In the genomic region with DNA sequence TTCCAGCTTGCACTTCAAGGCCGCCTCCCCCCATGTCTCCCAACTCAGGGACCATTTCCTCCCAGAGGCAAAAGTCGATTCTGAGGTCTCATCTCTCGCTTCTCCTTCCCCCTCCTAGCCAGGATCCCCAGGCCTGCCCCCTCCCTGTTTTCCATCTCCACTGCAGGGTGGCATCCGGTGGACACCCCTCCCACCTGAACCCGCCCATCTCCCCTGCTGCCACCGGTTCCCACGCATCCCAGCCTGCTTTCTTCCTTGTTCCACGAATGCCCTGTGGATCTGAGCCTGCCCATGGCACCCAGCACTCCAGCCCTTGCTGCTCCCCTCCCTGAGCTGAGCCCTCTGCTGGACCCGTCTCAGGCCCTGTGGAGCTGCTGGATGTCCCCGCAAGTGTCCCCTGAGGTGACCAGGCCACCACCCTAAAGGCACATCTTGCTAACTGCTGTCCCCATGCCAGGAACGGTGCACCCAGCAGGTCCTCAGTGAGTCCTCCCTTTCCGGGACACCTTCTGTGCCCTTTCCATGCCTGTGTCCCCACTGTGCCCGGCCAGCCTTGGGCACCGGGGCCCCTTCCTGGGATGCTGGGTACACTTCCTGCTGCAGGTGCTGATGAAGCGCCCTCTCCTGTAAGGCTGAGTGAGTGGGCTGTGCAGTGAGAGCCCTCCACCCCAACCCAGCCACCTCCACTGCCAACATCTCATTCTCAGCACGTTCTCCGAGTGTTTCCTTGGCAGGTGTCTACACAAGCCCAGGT, we compare ENCODE assay signal across 14 cellular contexts. TPM values are rescaled to one million over a fixed set of nuclear protein-coding genes. Genes with fewer than 3 reads are reported as not detected.
DNase-seq lines count a peak whose midpoint lies in the region; ATAC-seq, FAIRE-seq and TF ChIP-seq lines count a peak whose summit lies in the region.
"Had no signal": no experiment of that assay in that cellular context is flagged by ENCODE, and none has a peak within 500 bp of the region (broad histone marks: within the 10 kb centered on the region; RNA-seq: fewer than 3 reads in every experiment).

No MANE protein-coding gene starts in this region.

- H3K18ac ChIP-seq in H1 (ENCODE audit: extremely low read depth, low read length) = no peak overlapping the region

- H2BK5ac ChIP-seq in H1 (ENCODE audit: low read depth, low read length) = no peak overlapping the region

- peak overlapping the region; percentile 28; the same call in 1 of the 2 replicates for H4K8ac ChIP-seq in H1 (ENCODE audit: extremely low read depth, insufficient read depth, low read length)

- H3K56ac ChIP-seq in H1 (replicated peaks; ENCODE audit: insufficient read length, low read depth, low read length) = no peak overlapping the region

- peak overlapping the region; percentile 78 for H3K4me3 Mint-ChIP-seq in stimulated activated effector memory CD8-positive, alpha-beta T cell treated with anti-CD3 and anti-CD28 coated beads, Interleukin-12 subunit alpha, Interleukin-12 subunit beta, amount 100 ng/mL, for 72 hours

- no peak overlapping the region for H2AFZ ChIP-seq in H1 (ENCODE audit: low read length)
- no peak overlapping the region for H2AFZ ChIP-seq in PC-9

- H3K9me2 ChIP-seq in PC-9 (ENCODE audit: insufficient read depth) = no peaks in the 10 kb centered on the region

- H3K9me3 ChIP-seq in H1 (ENCODE audit: insufficient read depth in 2 of 2, low read depth in 1 of 2, low read length in 1 of 2) = no peaks in the 10 kb centered on the region
- no peaks in the 10 kb centered on the region for H3K9me3 ChIP-seq in PC-9 (ENCODE audit: insufficient read depth, low read depth)
- H3K9me3 ChIP-seq: psoas muscle, SJCRH30 had no signal

- H4K20me1 ChIP-seq in H1 (replicated peaks in 1 of 2; ENCODE audit: control insufficient read depth in 1 of 2, insufficient read depth in 2 of 2, low read length in 2 of 2) (peaks cover 0 to 2% of the 10 kb centered on the region in 2 experiments), PC-9 (ENCODE audit: insufficient read depth) (0 out of 2 replicates have a peak, but pooled peaks cover 6% of the 10 kb centered on the region)

- peaks cover 9% of the 10 kb centered on the region for H3K36me3 Mint-ChIP-seq in stimulated activated effector memory CD8-positive, alpha-beta T cell treated with anti-CD3 and anti-CD28 coated beads, Interleukin-12 subunit alpha, Interleukin-12 subunit beta, amount 100 ng/mL, for 72 hours

- no peak overlapping the region for H3K27ac ChIP-seq in H1 (ENCODE audit: low read depth, low read length)
- H3K27ac ChIP-seq in PC-9 = no peak overlapping the region
- H3K27ac ChIP-seq: C4-2B, cardiac muscle cell, psoas muscle, SJCRH30 had no signal

- 0 out of 2 replicates have a peak overlapping the region, but pooled peaks have one; percentile 41 for H2BK20ac ChIP-seq in H1 (ENCODE audit: low read length)

- no peak for ATAC-seq in stimulated activated effector memory CD8-positive, alpha-beta T cell treated with anti-CD3 and anti-CD28 coated beads, Interleukin-12 subunit alpha, Interleukin-12 subunit beta, amount 100 ng/mL, for 72 hours
- ATAC-seq in GM19324 (IDR thresholded peaks at IDR 0.05; ENCODE audit: low FRiP score, unreplicated experiment) (no peak), left ventricle myocardium superior (no peak)

- 53% methylated on average over 14 of the region's 17 CpGs; no CpG with 5 or more reads in 1 of the 2 experiments for WGBS in H1 (ENCODE audit: extremely low coverage in 1 of 2, insufficient coverage in 1 of 2, insufficient read length in 1 of 2, insufficient replicate concordance in 2 of 2, low coverage in 1 of 2, low lambda C conversion rate in 2 of 2, missing lambda C conversion rate in 1 of 2), 2 experiments

- no peaks in the 10 kb centered on the region for H3K9me3 Mint-ChIP-seq in stimulated activated effector memory CD8-positive, alpha-beta T cell treated with anti-CD3 and anti-CD28 coated beads, Interleukin-12 subunit alpha, Interleukin-12 subunit beta, amount 100 ng/mL, for 72 hours

- no peak overlapping the region for H3K4ac ChIP-seq in H1 (replicated peaks; ENCODE audit: insufficient read length, low read depth, low read length)

- DNase-seq in activated T-cell treated with anti-CD3 and anti-CD28 coated beads, Interleukin-2, amount 50 U/mL, for 1 hour = peak; percentile 18
- DNase-seq in activated T-cell treated with anti-CD3 and anti-CD28 coated beads for 4 hours = no peak
- DNase-seq in Jurkat, Clone E6-1 (ENCODE audit: low read depth, low spot score) = no peak
- no peak for DNase-seq in H1 (ENCODE audit: low read depth in 1 of 2, low spot score in 2 of 2)
- no peak for DNase-seq in stimulated activated effector memory CD8-positive, alpha-beta T cell treated with anti-CD3 and anti-CD28 coated beads, Interleukin-12 subunit alpha, Interleukin-12 subunit beta, amount 100 ng/mL, for 72 hours (ENCODE audit: low spot score in 2 of 2)
- DNase-seq in PC-9 = no peak
- DNase-seq in left ventricle myocardium superior = no peak
- DNase-seq: psoas muscle had no signal

- no peaks in the 10 kb centered on the region; the same call in 1 of the 2 replicates for H3K79me1 ChIP-seq in H1 (ENCODE audit: low read depth, low read length)

- H3K79me2 ChIP-seq in H1 (ENCODE audit: control insufficient read depth in 1 of 2, insufficient read depth in 2 of 2, low read length in 2 of 2) (no peaks in the 10 kb centered on the region), PC-9 (ENCODE audit: low read depth) (no peaks in the 10 kb centered on the region)

- peaks cover 17% of the 10 kb centered on the region for H3F3A ChIP-seq in PC-9 (ENCODE audit: insufficient read depth, low read depth)

- H2BK120ac ChIP-seq in H1 (replicated peaks; ENCODE audit: low read depth, low read length) = no peak overlapping the region

- no peak overlapping the region for H2AK5ac ChIP-seq in H1 (ENCODE audit: low read depth, low read length)

- peaks cover 9% of the 10 kb centered on the region; the same call in 1 of the 2 replicates for H3K23me2 ChIP-seq in H1 (ENCODE audit: low read depth, low read length)

- peak overlapping the region; percentile 91 for H3K27ac Mint-ChIP-seq in stimulated activated effector memory CD8-positive, alpha-beta T cell treated with anti-CD3 and anti-CD28 coated beads, Interleukin-12 subunit alpha, Interleukin-12 subunit beta, amount 100 ng/mL, for 72 hours

- TF ChIP-seq CTCF in H1 (IDR thresholded peaks at IDR 0.05; ENCODE audit: control extremely low read depth in 1 of 3, insufficient read depth in 1 of 3, low read depth in 1 of 3, low read length in 3 of 3) = no peak
- TF ChIP-seq CTCF in PC-9 (conservative IDR thresholded peaks at IDR 0.05) = no peak

- peaks cover 0 to 25% (median 16%) of the 10 kb centered on the region in 4 experiments; a peak in 6 of 7 replicates for H3K4me1 ChIP-seq in H1 (replicated peaks in 1 of 4; ENCODE audit: control insufficient read depth in 3 of 4, insufficient read depth in 4 of 4, low read length in 3 of 4)
- H3K4me1 ChIP-seq in PC-9 (replicated peaks; ENCODE audit: insufficient read depth) = 0 out of 2 replicates have a peak, but pooled peaks cover 14% of the 10 kb centered on the region
- H3K4me1 ChIP-seq: psoas muscle, SJCRH30 had no signal

- no peak overlapping the region for H3K23ac ChIP-seq in H1 (ENCODE audit: insufficient read length)

- no peak overlapping the region for H4K5ac ChIP-seq in H1 (ENCODE audit: insufficient read length, low read depth, low read length)

- H3K4me2 ChIP-seq in H1 (ENCODE audit: insufficient read depth in 1 of 2, low read depth in 2 of 2, low read length in 2 of 2) (peak overlapping the region; percentile 26 to 75), PC-9 (no peak overlapping the region)

- TF ChIP-seq POLR2A in H1 (IDR thresholded peaks at IDR 0.05; ENCODE audit: control extremely low read depth in 1 of 2, low read depth in 2 of 2, low read length in 2 of 2) = no peak

- POLR2A ChIA-PET in H1 (lab: Charles Lee; ENCODE audit: partially characterized antibody) = no interaction called here
- POLR2A ChIA-PET in PC-9 (lab: Charles Lee; ENCODE audit: unreplicated experiment) = no interaction called here

- no peak for TF ChIP-seq EP300 in H1 (IDR thresholded peaks at IDR 0.05; ENCODE audit: borderline replicate concordance in 1 of 2, low read depth in 2 of 2, low read length in 2 of 2)

- H3K4me3 ChIP-seq in Jurkat, Clone E6-1 (ENCODE audit: low read length) = peak overlapping the region; percentile 7; the same call in 1 of the 2 replicates
- peak overlapping the region in 1 of 4 experiments; percentile 51; a peak in 2 of 8 replicates for H3K4me3 ChIP-seq in H1 (ENCODE audit: extremely low read depth in 1 of 4, insufficient read depth in 2 of 4, low read depth in 3 of 4, low read length in 4 of 4)
- H3K4me3 ChIP-seq in PC-9 = no peak overlapping the region
- H3K4me3 ChIP-seq: cardiac muscle cell, psoas muscle, SJCRH30 had no signal

- H3K36me3 ChIP-seq in H1 (ENCODE audit: control insufficient read depth in 2 of 4, insufficient read depth in 4 of 4, low read length in 3 of 4) = no peaks in the 10 kb centered on the region
- H3K36me3 ChIP-seq in PC-9 (ENCODE audit: low read depth) = no peaks in the 10 kb centered on the region
- H3K36me3 ChIP-seq: cardiac muscle cell, SJCRH30 had no signal

- H3K14ac ChIP-seq in H1 (ENCODE audit: insufficient read length) = no peak overlapping the region

- no peak overlapping the region for H2BK15ac ChIP-seq in H1 (ENCODE audit: low read length)

- no peak overlapping the region; the same call in 1 of the 2 replicates for H2BK12ac ChIP-seq in H1 (ENCODE audit: low read depth, low read length)

- no TSS peak for BruUV-seq in PC-9 (replicated peaks; lab: Mats Ljungman, UMichigan)

- intact Hi-C loops in PC-9 (cut with micrococcal nuclease; ENCODE audit: unreplicated experiment) (no loop called here), left ventricle myocardium superior (cut with micrococcal nuclease) (no loop called here)

- H3K9ac ChIP-seq in H1 (replicated peaks in 1 of 4; ENCODE audit: extremely low read depth in 1 of 4, low read depth in 3 of 4, low read length in 3 of 4) = no peak overlapping the region

- H3K4me1 Mint-ChIP-seq in stimulated activated effector memory CD8-positive, alpha-beta T cell treated with anti-CD3 and anti-CD28 coated beads, Interleukin-12 subunit alpha, Interleukin-12 subunit beta, amount 100 ng/mL, for 72 hours = peaks cover 19% of the 10 kb centered on the region

- H4K91ac ChIP-seq in H1 (replicated peaks; ENCODE audit: insufficient read length, low read length) = no peak overlapping the region

- TF ChIP-seq RAD21 in H1 (IDR thresholded peaks at IDR 0.05 in 1 of 2, conservative IDR thresholded peaks at IDR 0.05 in 1 of 2; ENCODE audit: low read depth in 2 of 2, low read length in 2 of 2) = no peak

- CTCF ChIA-PET in H1 (lab: Charles Lee; ENCODE audit: partially characterized antibody) (interaction anchor here (0.9 to 2.3 kb wide), 5 partner anchors 20 to 138 kb away, joined by 3 to 11 read pairs (median 5); no protein-coding TSS in a partner anchor), PC-9 (lab: Charles Lee) (interaction anchor here (0.6 to 1.7 kb wide), 3 partner anchors 16 to 216 kb away, joined by 3 to 8 read pairs (median 3); no protein-coding TSS in a partner anchor)

- peaks cover 21 to 60% (median 44%) of the 10 kb centered on the region in 4 experiments for H3K27me3 ChIP-seq in H1 (replicated peaks in 1 of 4; ENCODE audit: control insufficient read depth in 3 of 4, extremely low read depth in 1 of 4, insufficient read depth in 3 of 4, low read length in 3 of 4)
- peaks cover 24% of the 10 kb centered on the region for H3K27me3 ChIP-seq in PC-9 (ENCODE audit: insufficient read depth, low read depth)

- no peak for FAIRE-seq in H1 (lab: Jason Lieb, UNC)

RNA-seq across cellular contexts. Expression of a gene that starts 0.9 kb away (rescaled TPM):
- polyA plus RNA-seq in Jurkat, Clone E6-1 (2012; ENCODE audit: insufficient read depth, insufficient read length) = not detected
- total RNA-seq in H1 (2021; fragmentation: NEBNext Ultra II Directional; extraction: Animal tissue kit (Norgen Biotek cat#: 25700)) = 0.08 and 0.20 TPM in 2 replicates
- 0.15 and 0.17 TPM in 2 replicates for polyA plus RNA-seq in H1 (2011; rRNA removed)
- 0.18 TPM for polyA plus RNA-seq in H1 (2011; cell fraction: cytosol; rRNA removed)
- polyA plus RNA-seq in H1 (2011; cell fraction: nucleus; rRNA removed) = 0.63 TPM
- 0.10 to 0.20 TPM (median 0.13 TPM) in 4 replicates for polyA plus RNA-seq in H1 (2012, experiment 1 of 2)
- not detected for polyA plus RNA-seq in H1 (2012, experiment 2 of 2)
- polyA plus RNA-seq in H1 (2013, experiment 1 of 2) = 0.04 TPM
- polyA plus RNA-seq in H1 (2013, experiment 2 of 2) = 0.02 TPM
- polyA minus RNA-seq in H1 (2011; rRNA and poly(A)+ RNA removed) = 0.06 and 0.12 TPM in 2 replicates
- polyA minus RNA-seq in H1 (2011; cell fraction: cytosol; rRNA and poly(A)+ RNA removed) = 0.29 TPM
- polyA minus RNA-seq in H1 (2011; cell fraction: nucleus; rRNA and poly(A)+ RNA removed) = 0.90 TPM
- not detected in 2 replicates for total RNA-seq in PC-9 (2021)
- total RNA-seq in left ventricle myocardium superior = not detected
- total RNA-seq: LHCN-M2, psoas muscle, SJCRH30, urinary bladder had no signal
- polyA plus RNA-seq: cardiac muscle cell, psoas muscle had no signal

RNA-seq across cellular contexts. Expression of a gene that starts 46.5 kb away (rescaled TPM):
- not detected for polyA plus RNA-seq in Jurkat, Clone E6-1 (2012; ENCODE audit: insufficient read depth, insufficient read length)
- not detected in 2 replicates for total RNA-seq in H1 (2021; fragmentation: NEBNext Ultra II Directional; extraction: Animal tissue kit (Norgen Biotek cat#: 25700))
- polyA plus RNA-seq in H1 (2011; rRNA removed) = not detected in 2 replicates
- polyA plus RNA-seq in H1 (2011; cell fraction: cytosol; rRNA removed) = not detected
- polyA plus RNA-seq in H1 (2011; cell fraction: nucleus; rRNA removed) = not detected
- polyA plus RNA-seq in H1 (2012, experiment 1 of 2) = not detected in 4 replicates
- not detected for polyA plus RNA-seq in H1 (2012, experiment 2 of 2)
- polyA plus RNA-seq in H1 (2013, experiment 1 of 2) = not detected
- polyA plus RNA-seq in H1 (2013, experiment 2 of 2) = not detected
- not detected in 2 replicates for polyA minus RNA-seq in H1 (2011; rRNA and poly(A)+ RNA removed)
- polyA minus RNA-seq in H1 (2011; cell fraction: cytosol; rRNA and poly(A)+ RNA removed) = not detected
- polyA minus RNA-seq in H1 (2011; cell fraction: nucleus; rRNA and poly(A)+ RNA removed) = not detected
- total RNA-seq in PC-9 (2021) (not detected in 2 replicates), left ventricle myocardium superior (not detected)
- total RNA-seq: cardiac muscle cell, LHCN-M2, psoas muscle, SJCRH30, urinary bladder had no signal
- polyA plus RNA-seq: cardiac muscle cell, psoas muscle, urinary bladder had no signal

RNA-seq across cellular contexts. Expression of a gene that starts 51.1 kb away (rescaled TPM):
- polyA plus RNA-seq in Jurkat, Clone E6-1 (2012; ENCODE audit: insufficient read depth, insufficient read length) = 77.7 TPM
- total RNA-seq in H1 (2021; fragmentation: NEBNext Ultra II Directional; extraction: Animal tissue kit (Norgen Biotek cat#: 25700)) = 30.0 and 31.2 TPM in 2 replicates
- polyA plus RNA-seq in H1 (2011; rRNA removed) = 22.6 and 40.2 TPM in 2 replicates
- polyA plus RNA-seq in H1 (2011; cell fraction: cytosol; rRNA removed) = 20.5 TPM
- polyA plus RNA-seq in H1 (2011; cell fraction: nucleus; rRNA removed) = 43.4 TPM
- 16.0 to 28.8 TPM (median 24.5 TPM) in 4 replicates for polyA plus RNA-seq in H1 (2012, experiment 1 of 2)
- 23.8 TPM for polyA plus RNA-seq in H1 (2012, experiment 2 of 2)
- polyA plus RNA-seq in H1 (2013, experiment 1 of 2) = 20.9 TPM
- polyA plus RNA-seq in H1 (2013, experiment 2 of 2) = 21.1 TPM
- polyA minus RNA-seq in H1 (2011; rRNA and poly(A)+ RNA removed) = 3.8 and 3.9 TPM in 2 replicates
- polyA minus RNA-seq in H1 (2011; cell fraction: cytosol; rRNA and poly(A)+ RNA removed) = 17.7 TPM
- polyA minus RNA-seq in H1 (2011; cell fraction: nucleus; rRNA and poly(A)+ RNA removed) = 20.5 TPM
- total RNA-seq in PC-9 (2021) = 67.0 and 84.8 TPM in 2 replicates
- 65.1 TPM for total RNA-seq in left ventricle myocardium superior
